Comparison of ENCODE assay signal across 17 cellular contexts in genomic region chr3:32435911-32436815, GRCh38. TPM values are rescaled to one million over a fixed set of nuclear protein-coding genes. Genes with fewer than 3 reads are reported as not detected.
DNase-seq lines count a peak whose midpoint lies in the region; ATAC-seq and TF ChIP-seq lines count a peak whose summit lies in the region.
"Had no signal": no experiment of that assay in that cellular context is flagged by ENCODE, and none has a peak within 500 bp of the region (broad histone marks: within the 10 kb centered on the region; RNA-seq: fewer than 3 reads in every experiment).

No MANE protein-coding gene starts in this region.

- no peaks in the 10 kb centered on the region for H3K9me3 ChIP-seq in CD4-positive, CD25-positive, alpha-beta regulatory T cell (ENCODE audit: control insufficient read depth in 2 of 2, low read length in 2 of 2)
- H3K9me3 ChIP-seq in tibial artery: no peaks in the 10 kb centered on the region
- H3K9me3 ChIP-seq: SJSA1, suprapubic skin had no signal

- H3K4me3 Mint-ChIP-seq in CD4-positive, CD25-positive, alpha-beta regulatory T cell: peak overlapping the region; percentile 45 to 71 (median 61)
- H3K4me3 Mint-ChIP-seq in activated CD4-positive, alpha-beta memory T cell treated with anti-CD3 and anti-CD28 coated beads, Interleukin-2, amount 10 ng/mL, durations not matched to agents 7 days and 5 days: no peak overlapping the region
- peak overlapping the region in 1 of 5 donors; percentile 8 for H3K4me3 Mint-ChIP-seq in immature natural killer cell
- H3K4me3 Mint-ChIP-seq: neural crest cell had no signal

- H3K27ac Mint-ChIP-seq in CD4-positive, CD25-positive, alpha-beta regulatory T cell: peak overlapping the region; percentile 74 to 95 (median 95)
- peak overlapping the region; percentile 75 for H3K27ac Mint-ChIP-seq in activated CD4-positive, alpha-beta memory T cell treated with anti-CD3 and anti-CD28 coated beads, Interleukin-2, amount 10 ng/mL, durations not matched to agents 7 days and 5 days
- peak overlapping the region in 4 of 6 donors; percentile 34 to 63 (median 42) for H3K27ac Mint-ChIP-seq in immature natural killer cell

- POLR2A ChIA-PET in activated CD4-positive, alpha-beta memory T cell treated with anti-CD3 and anti-CD28 coated beads, Interleukin-2, amount 10 ng/mL, durations not matched to agents 7 days and 5 days (lab: Charles Lee): interaction anchor here (1.5 to 5.4 kb wide), 2 partner anchors 9 to 12 kb away, joined by 4 to 25 read pairs; no protein-coding TSS in a partner anchor

- no peaks in the 10 kb centered on the region for H3K36me3 Mint-ChIP-seq in CD4-positive, CD25-positive, alpha-beta regulatory T cell
- H3K36me3 Mint-ChIP-seq in activated CD4-positive, alpha-beta memory T cell treated with anti-CD3 and anti-CD28 coated beads, Interleukin-2, amount 10 ng/mL, durations not matched to agents 7 days and 5 days (ENCODE audit: low read depth): peaks cover 7% of the 10 kb centered on the region
- no peaks in the 10 kb centered on the region for H3K36me3 Mint-ChIP-seq in immature natural killer cell

- peak overlapping the region; percentile 4 for H3K4me3 ChIP-seq in CD4-positive, CD25-positive, alpha-beta regulatory T cell (ENCODE audit: low read depth, low read length)
- H3K4me3 ChIP-seq in tibial artery: no peak overlapping the region
- H3K4me3 ChIP-seq: SJSA1, suprapubic skin had no signal

- no peaks in the 10 kb centered on the region for H3K36me3 ChIP-seq in CD4-positive, CD25-positive, alpha-beta regulatory T cell (ENCODE audit: control insufficient read depth, insufficient read depth, low read length)
- H3K36me3 ChIP-seq in tibial artery: no peaks in the 10 kb centered on the region
- H3K36me3 ChIP-seq: SJSA1, suprapubic skin had no signal

- CTCF ChIA-PET in activated CD4-positive, alpha-beta memory T cell treated with anti-CD3 and anti-CD28 coated beads, Interleukin-2, amount 10 ng/mL, durations not matched to agents 7 days and 5 days (lab: Charles Lee): interaction anchor here (0.7 kb wide), 2 partner anchors 24 to 32 kb away, joined by 3 read pairs; no protein-coding TSS in a partner anchor

- no peaks in the 10 kb centered on the region for H3K27me3 ChIP-seq in CD4-positive, CD25-positive, alpha-beta regulatory T cell (ENCODE audit: control insufficient read depth, insufficient read depth, low read length)
- H3K27me3 ChIP-seq in tibial artery: no peaks in the 10 kb centered on the region
- H3K27me3 ChIP-seq: SJSA1, suprapubic skin had no signal

- H3K27me3 Mint-ChIP-seq in CD4-positive, CD25-positive, alpha-beta regulatory T cell: no peaks in the 10 kb centered on the region
- H3K27me3 Mint-ChIP-seq in activated CD4-positive, alpha-beta memory T cell treated with anti-CD3 and anti-CD28 coated beads, Interleukin-2, amount 10 ng/mL, durations not matched to agents 7 days and 5 days: no peaks in the 10 kb centered on the region
- H3K27me3 Mint-ChIP-seq in immature natural killer cell (ENCODE audit: low read depth in 3 of 3): peaks cover 0 to 2% (median 1%) of the 10 kb centered on the region in 3 donors

- intact Hi-C loops in tibial artery (cut with DNase I; ENCODE audit: low total_unique reads): no loop called here

- no peak for ATAC-seq in CD4-positive, CD25-positive, alpha-beta regulatory T cell (ENCODE audit: low read depth in 2 of 2)

- H3K27ac ChIP-seq in CD4-positive, CD25-positive, alpha-beta regulatory T cell (ENCODE audit: insufficient read depth, low read length, poor library complexity, severe bottlenecking): peak overlapping the region; percentile 66
- no peak overlapping the region for H3K27ac ChIP-seq in tibial artery
- H3K27ac ChIP-seq: HL-60, SJSA1, suprapubic skin had no signal

- peaks cover 77% of the 10 kb centered on the region for H3K4me1 ChIP-seq in CD4-positive, CD25-positive, alpha-beta regulatory T cell (ENCODE audit: control insufficient read depth, insufficient read depth, low read length, poor library complexity, severe bottlenecking)
- peaks cover 0 to 3% (median 0%) of the 10 kb centered on the region in 4 donors for H3K4me1 ChIP-seq in tibial artery
- H3K4me1 ChIP-seq: SJSA1 had no signal

- H3K9me3 Mint-ChIP-seq in CD4-positive, CD25-positive, alpha-beta regulatory T cell: peaks cover 0 to 2% (median 0%) of the 10 kb centered on the region in 7 donors
- no peaks in the 10 kb centered on the region for H3K9me3 Mint-ChIP-seq in activated CD4-positive, alpha-beta memory T cell treated with anti-CD3 and anti-CD28 coated beads, Interleukin-2, amount 10 ng/mL, durations not matched to agents 7 days and 5 days
- H3K9me3 Mint-ChIP-seq in immature natural killer cell: no peaks in the 10 kb centered on the region
- H3K9me3 Mint-ChIP-seq: neural crest cell had no signal

- H3K4me1 Mint-ChIP-seq in CD4-positive, CD25-positive, alpha-beta regulatory T cell: peaks cover 29 to 94% (median 71%) of the 10 kb centered on the region in 4 donors
- peaks cover 80% of the 10 kb centered on the region for H3K4me1 Mint-ChIP-seq in activated CD4-positive, alpha-beta memory T cell treated with anti-CD3 and anti-CD28 coated beads, Interleukin-2, amount 10 ng/mL, durations not matched to agents 7 days and 5 days
- H3K4me1 Mint-ChIP-seq in immature natural killer cell: peaks cover 24 to 28% of the 10 kb centered on the region in 2 donors

- peak in 1 of 3 donors; percentile 44 for DNase-seq in CD4-positive, CD25-positive, alpha-beta regulatory T cell
- peak; percentile 16 for DNase-seq in activated CD4-positive, alpha-beta memory T cell treated with anti-CD3 and anti-CD28 coated beads, Interleukin-2, amount 10 ng/mL, durations not matched to agents 7 days and 5 days
- no peak for DNase-seq in immature natural killer cell
- DNase-seq in tibial artery: no peak
- no peak for DNase-seq in hypothalamus (lab: John Stamatoyannopoulos, UW)
- no peak for DNase-seq in CD1c-positive myeloid dendritic cell (ENCODE audit: extremely low spot score)
- DNase-seq in retina: no peak
- DNase-seq: activated CD4-positive, CD25-positive, alpha-beta regulatory T cell; Calu3; cerebellar nuclear complex; erythroblast; NCI-H2081 had no signal

- TF ChIP-seq CTCF in GM12872 (IDR thresholded peaks at IDR 0.05; ENCODE audit: insufficient read depth, low read depth, low read length): 0 out of 3 replicates have a peak, but pooled peaks have one; percentile 14
- TF ChIP-seq CTCF in tibial artery (IDR thresholded peaks at IDR 0.05): no peak

RNA-seq across cellular contexts. Expression of gene CMTM7, which starts 44.5 kb away (rescaled TPM):
- total RNA-seq in CD4-positive, CD25-positive, alpha-beta regulatory T cell: 77.3 TPM
- 100 to 1,000 TPM; 141 to 231 (median 171) TPM for polyA plus RNA-seq in CD4-positive, CD25-positive, alpha-beta regulatory T cell
- 10 to 100 TPM; 47.0 to 47.3 TPM for total RNA-seq in activated CD4-positive, alpha-beta memory T cell treated with anti-CD3 and anti-CD28 coated beads, Interleukin-2, amount 10 ng/mL, durations not matched to agents 7 days and 5 days
- 10 to 100 TPM; 16.8 to 29.8 (median 28.2) TPM for polyA plus RNA-seq in immature natural killer cell

Comparison
In these comparisons a context has a peak if more than half of its experiments do, and no peak if none do; other contexts are left out.
1. H3K27ac Mint-ChIP-seq: peak in every context shown above with its lines; median percentile 95 in CD4-positive, CD25-positive, alpha-beta regulatory T cell; 75 in activated CD4-positive, alpha-beta memory T cell treated with anti-CD3 and anti-CD28 coated beads, Interleukin-2, amount 10 ng/mL, durations not matched to agents 7 days and 5 days; 42 in immature natural killer cell.